Comparison of ENCODE assay signal across 32 cellular contexts in the genomic region with DNA sequence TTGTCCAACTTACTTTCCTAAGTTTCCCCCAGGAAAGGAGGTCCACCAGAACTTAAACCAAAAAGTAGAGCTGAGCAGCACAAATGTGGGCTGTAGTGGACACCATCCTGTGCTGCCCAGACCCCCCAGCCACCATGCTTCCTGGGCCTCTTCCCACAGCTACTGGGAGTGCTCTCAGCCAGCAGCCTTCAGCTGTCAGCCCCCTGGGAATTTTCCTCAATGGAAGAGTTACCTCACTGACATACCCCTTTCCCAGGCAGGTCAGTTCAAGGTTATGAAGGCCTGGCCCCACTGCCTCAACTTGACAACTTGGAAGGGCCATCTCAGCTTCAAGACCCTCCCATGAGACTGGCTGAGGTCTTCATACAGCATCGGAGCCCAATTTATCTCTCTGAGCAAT. TPM values are rescaled to one million over a fixed set of nuclear protein-coding genes. Genes with fewer than 3 reads are reported as not detected.
"Had no signal": no experiment of that assay in that cellular context is flagged by ENCODE, and none has a peak within 500 bp of the region (broad histone marks: within the 10 kb centered on the region; RNA-seq: fewer than 3 reads in every experiment).

No MANE protein-coding gene starts in this region.

- H3K4me1 Mint-ChIP-seq: activated B cell treated with CpG ODN at 0.5 μM for 24 hours, brain had no signal

- H3K4me3 Mint-ChIP-seq: activated B cell treated with CpG ODN at 0.5 μM for 24 hours; activated CD4-positive, alpha-beta memory T cell treated with anti-CD3 and anti-CD28 coated beads for 36 hours; activated naive CD4-positive, alpha-beta T cell treated with anti-CD3 and anti-CD28 coated beads for 36 hours; activated T-cell treated with anti-CD3 and anti-CD28 coated beads, Interleukin-2, amount 50 U/mL, for 4 hours; activated T-helper 1 cell treated with anti-CD3 and anti-CD28 coated beads, Interleukin-12 subunit alpha, Interleukin-12 subunit beta, Interleukin-2, Interleukin-4 antibody, amounts not matched to agents 30 ng/mL and 10 ng/mL and 1 ng/mL, durations not matched to agents 14 hours and 24 hours and 36 hours; brain had no signal

- H3K27ac ChIP-seq: adrenal gland, SJSA1, VCaP had no signal

- H3K9me3 ChIP-seq: adrenal gland, MG63, SJSA1, SK-N-SH had no signal

- H3K27ac Mint-ChIP-seq: activated B cell treated with CpG ODN at 0.5 μM for 24 hours; activated CD4-positive, alpha-beta memory T cell treated with anti-CD3 and anti-CD28 coated beads for 36 hours; activated naive CD4-positive, alpha-beta T cell treated with anti-CD3 and anti-CD28 coated beads for 36 hours; activated naive CD4-positive, alpha-beta T cell treated with anti-CD3 and anti-CD28 coated beads, Interleukin-2, amount 50 U/mL, for 72 hours; activated T-helper 1 cell treated with anti-CD3 and anti-CD28 coated beads, Interleukin-12 subunit alpha, Interleukin-12 subunit beta, Interleukin-2, Interleukin-4 antibody, amounts not matched to agents 30 ng/mL and 10 ng/mL and 1 ng/mL, durations not matched to agents 14 hours and 24 hours and 36 hours; brain had no signal

- H3K9me3 Mint-ChIP-seq: activated CD4-positive, alpha-beta memory T cell treated with anti-CD3 and anti-CD28 coated beads for 36 hours; activated naive CD4-positive, alpha-beta T cell treated with anti-CD3 and anti-CD28 coated beads for 36 hours; activated naive CD4-positive, alpha-beta T cell treated with anti-CD3 and anti-CD28 coated beads, Interleukin-2, amount 50 U/mL, for 72 hours; activated T-cell treated with anti-CD3 and anti-CD28 coated beads, Interleukin-2, amount 50 U/mL, for 4 hours; activated T-helper 1 cell treated with anti-CD3 and anti-CD28 coated beads, Interleukin-12 subunit alpha, Interleukin-12 subunit beta, Interleukin-2, Interleukin-4 antibody, amounts not matched to agents 30 ng/mL and 10 ng/mL and 1 ng/mL, durations not matched to agents 14 hours and 24 hours and 36 hours; brain had no signal

- H3K36me3 ChIP-seq: adrenal gland, MG63, SJSA1 had no signal

- H3K4me3 ChIP-seq: adrenal gland, MG63, SJSA1 had no signal

- DNase-seq: activated B cell treated with CpG ODN at 0.5 μM for 24 hours; activated CD4-positive, alpha-beta memory T cell treated with anti-CD3 and anti-CD28 coated beads for 36 hours; activated CD4-positive, alpha-beta T cell treated with anti-CD3 and anti-CD28 coated beads for 4 hours; activated CD4-positive, alpha-beta T cell treated with anti-CD3 and anti-CD28 coated beads, Interleukin-2, amount 50 U/mL, for 1 hour; activated CD4-positive, CD25-positive, alpha-beta regulatory T cell treated with anti-CD3 and anti-CD28 coated beads, Interleukin-2, amount 50 U/mL, for 72 hours; activated gamma-delta T cell treated with Interleukin-2 at 50 U/mL for 16 hours; activated naive CD4-positive, alpha-beta T cell treated with anti-CD3 and anti-CD28 coated beads for 36 hours; activated T-cell treated with anti-CD3 and anti-CD28 coated beads, Interleukin-2, amount 50 U/mL, for 4 hours; Kasumi-1; KG1; NCI-H1048; NCI-H1105 treated with DMSO at 0.1 percent for 48 hours; NCI-H1436 treated with DMSO at 0.1 percent for 48 hours; NCI-H1694 treated with DMSO at 0.1 percent for 48 hours; NCI-H2029; NCI-H345; NCI-H524 treated with DMSO at 0.1 percent for 48 hours; SHP77; SK-N-SH; T-helper 2 cell; T-helper 9 cell had no signal

- H3K27me3 ChIP-seq: adrenal gland, MG63, SJSA1 had no signal

- H3K27me3 Mint-ChIP-seq: activated B cell treated with CpG ODN at 0.5 μM for 24 hours; activated CD4-positive, alpha-beta memory T cell treated with anti-CD3 and anti-CD28 coated beads for 36 hours; brain had no signal

- H3K4me1 ChIP-seq: adrenal gland had no signal

- ATAC-seq: activated naive CD4-positive, alpha-beta T cell treated with anti-CD3 and anti-CD28 coated beads, Interleukin-2, amount 50 U/mL, for 72 hours; activated T-cell treated with anti-CD3 and anti-CD28 coated beads, Interleukin-2, amount 50 U/mL, for 4 hours; Panc1 had no signal

RNA-seq across cellular contexts. Expression of gene CDCP2, which starts 47.7 kb away (rescaled TPM):
- total RNA-seq: activated B cell treated with CpG ODN at 0.5 μM for 24 hours; activated CD4-positive, alpha-beta memory T cell treated with anti-CD3 and anti-CD28 coated beads for 36 hours; activated CD8-positive, alpha-beta memory T cell treated with anti-CD3 and anti-CD28 coated beads for 36 hours; activated naive CD4-positive, alpha-beta T cell treated with anti-CD3 and anti-CD28 coated beads for 36 hours; activated T-cell treated with anti-CD3 and anti-CD28 coated beads, Interleukin-2, amount 50 U/mL, for 4 hours; activated T-helper 1 cell treated with anti-CD3 and anti-CD28 coated beads, Interleukin-12 subunit alpha, Interleukin-12 subunit beta, Interleukin-2, Interleukin-4 antibody, amounts not matched to agents 30 ng/mL and 10 ng/mL and 1 ng/mL, durations not matched to agents 14 hours and 24 hours and 36 hours; NCI-H460; RPMI7951; SJSA1 had no signal
- polyA plus RNA-seq: SK-N-SH had no signal
